In the genomic region with DNA sequence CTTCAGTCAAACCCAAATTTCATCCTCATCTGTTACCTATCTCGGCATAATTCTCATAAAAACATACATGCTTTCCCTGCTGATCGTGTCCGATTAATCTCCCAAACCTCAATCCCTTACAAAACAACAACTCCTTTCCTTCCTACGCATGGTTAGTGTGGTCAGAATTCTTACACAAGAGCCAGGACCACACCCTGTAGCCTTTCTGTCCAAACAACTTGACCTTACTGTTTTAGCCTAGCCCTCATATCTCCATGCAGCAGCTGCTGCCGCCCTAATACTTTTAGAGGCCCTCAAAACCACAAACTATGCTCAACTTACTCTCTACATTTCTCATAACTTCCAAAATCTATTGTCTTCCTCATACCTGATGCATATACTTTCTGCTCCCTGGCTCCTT, we compare ENCODE assay signal across 18 cellular contexts. TPM values are rescaled to one million over a fixed set of nuclear protein-coding genes. Genes with fewer than 3 reads are reported as not detected.
"Had no signal": no experiment of that assay in that cellular context is flagged by ENCODE, and none has a peak within 500 bp of the region (broad histone marks: within the 10 kb centered on the region; RNA-seq: fewer than 3 reads in every experiment).

No MANE protein-coding gene starts in this region.

RNA-seq across cellular contexts. Expression of a gene that starts 29.3 kb away (rescaled TPM):
- total RNA-seq: activated B cell treated with CpG ODN at 0.5 μM for 24 hours; activated CD4-positive, alpha-beta memory T cell treated with anti-CD3 and anti-CD28 coated beads for 36 hours; activated CD4-positive, alpha-beta T cell treated with anti-CD3 and anti-CD28 coated beads, Interleukin-2, amount 10 ng/mL, durations not matched to agents 24 days and 14 days; activated CD8-positive, alpha-beta memory T cell treated with anti-CD3 and anti-CD28 coated beads for 36 hours; activated CD8-positive, alpha-beta T cell treated with anti-CD3 and anti-CD28 coated beads for 36 hours; activated naive CD4-positive, alpha-beta T cell treated with anti-CD3 and anti-CD28 coated beads for 36 hours; activated naive CD4-positive, alpha-beta T cell treated with anti-CD3 and anti-CD28 coated beads, Interleukin-2, amount 50 U/mL, for 72 hours; activated naive CD8-positive, alpha-beta T cell treated with anti-CD3 and anti-CD28 coated beads for 36 hours; activated T-cell treated with anti-CD3 and anti-CD28 coated beads, Interleukin-2, amount 50 U/mL, for 72 hours; activated T-helper 1 cell treated with anti-CD3 and anti-CD28 coated beads, Interleukin-12 subunit alpha, Interleukin-12 subunit beta, Interleukin-2, Interleukin-4 antibody, amounts not matched to agents 30 ng/mL and 10 ng/mL and 1 ng/mL, durations not matched to agents 14 hours and 24 hours and 36 hours; activated T-helper 17 cell treated with anti-CD3 and anti-CD28 coated beads, Interleukin-2, amount 50 U/mL, for 72 hours; astrocyte; breast epithelium; cardiac septum; cerebellum; T-helper 1 cell treated with Interleukin-12 subunit alpha and Interleukin-12 subunit beta and Interleukin-4 antibody, amounts not matched to agents 30 ng/mL and 1 ng/mL, for 36 hours; T-helper 17 cell; T-helper 2 cell treated with Interferon-gamma antibody and Interleukin-4, amounts not matched to agents 100 ng/mL and 5 ng/mL, for 36 hours had no signal

RNA-seq across cellular contexts. Expression of a gene that starts 33.0 kb away (rescaled TPM):
- total RNA-seq: activated B cell treated with CpG ODN at 0.5 μM for 24 hours; activated CD4-positive, alpha-beta memory T cell treated with anti-CD3 and anti-CD28 coated beads for 36 hours; activated CD4-positive, alpha-beta T cell treated with anti-CD3 and anti-CD28 coated beads, Interleukin-2, amount 10 ng/mL, durations not matched to agents 24 days and 14 days; activated CD8-positive, alpha-beta memory T cell treated with anti-CD3 and anti-CD28 coated beads for 36 hours; activated CD8-positive, alpha-beta T cell treated with anti-CD3 and anti-CD28 coated beads for 36 hours; activated naive CD4-positive, alpha-beta T cell treated with anti-CD3 and anti-CD28 coated beads for 36 hours; activated naive CD4-positive, alpha-beta T cell treated with anti-CD3 and anti-CD28 coated beads, Interleukin-2, amount 50 U/mL, for 72 hours; activated naive CD8-positive, alpha-beta T cell treated with anti-CD3 and anti-CD28 coated beads for 36 hours; activated T-cell treated with anti-CD3 and anti-CD28 coated beads, Interleukin-2, amount 50 U/mL, for 72 hours; activated T-helper 1 cell treated with anti-CD3 and anti-CD28 coated beads, Interleukin-12 subunit alpha, Interleukin-12 subunit beta, Interleukin-2, Interleukin-4 antibody, amounts not matched to agents 30 ng/mL and 10 ng/mL and 1 ng/mL, durations not matched to agents 14 hours and 24 hours and 36 hours; activated T-helper 17 cell treated with anti-CD3 and anti-CD28 coated beads, Interleukin-2, amount 50 U/mL, for 72 hours; astrocyte; breast epithelium; cardiac septum; cerebellum; T-helper 1 cell treated with Interleukin-12 subunit alpha and Interleukin-12 subunit beta and Interleukin-4 antibody, amounts not matched to agents 30 ng/mL and 1 ng/mL, for 36 hours; T-helper 17 cell; T-helper 2 cell treated with Interferon-gamma antibody and Interleukin-4, amounts not matched to agents 100 ng/mL and 5 ng/mL, for 36 hours had no signal
